Comparison of ENCODE assay signal across 7 cellular contexts in the genomic region with DNA sequence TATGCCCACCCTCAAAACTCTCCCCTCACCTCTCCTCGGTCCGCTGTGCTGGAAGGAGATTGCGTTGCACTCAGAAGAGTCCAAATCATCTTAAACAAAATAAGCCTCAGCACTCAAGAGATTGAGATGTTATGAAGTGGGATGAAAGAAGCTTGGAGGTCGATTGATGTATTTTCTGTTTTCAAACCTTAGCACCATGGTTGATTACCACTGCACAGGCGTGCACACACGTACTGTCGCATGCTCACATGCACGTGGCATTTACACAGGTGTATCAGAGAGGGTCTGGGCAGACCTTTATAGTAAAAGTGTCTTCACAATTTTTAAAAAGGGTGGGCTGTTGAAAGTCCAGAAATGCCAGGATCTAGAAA. TPM values are rescaled to one million over a fixed set of nuclear protein-coding genes. Genes with fewer than 3 reads are reported as not detected.
DNase-seq lines count a peak whose midpoint lies in the region; ATAC-seq and TF ChIP-seq lines count a peak whose summit lies in the region.

No MANE protein-coding gene starts in this region.

- H3K9me3 ChIP-seq in WERI-Rb-1 (ENCODE audit: severe bottlenecking), result no peaks in the 10 kb centered on the region
- H3K9me3 ChIP-seq in right cardiac atrium (ENCODE audit: control insufficient read depth, low read length), result no peaks in the 10 kb centered on the region

- H3K4me3 ChIP-seq in HFF-Myc (replicated peaks; ENCODE audit: low read depth, low read length) (peak overlapping the region; percentile 59), WERI-Rb-1 (ENCODE audit: low read depth, low read length) (peak overlapping the region; percentile 80), right cardiac atrium (ENCODE audit: low read length) (peak overlapping the region; percentile 93)

- H3K4me1 ChIP-seq in right cardiac atrium (ENCODE audit: control insufficient read depth, insufficient read depth, low read length), result no peaks in the 10 kb centered on the region

- H3K27me3 Mint-ChIP-seq in stimulated activated naive B cell treated with anti-CD40 and anti-IgM and Interleukin-4, amounts not matched to agents 10 μg/mL and 1 μg/mL and 100 μg/mL, for 72 hours, result peaks cover 6 to 9% of the 10 kb centered on the region in 2 donors

- intact Hi-C loops in right cardiac atrium (cut with DNase I), result no loop called here

- no peaks in the 10 kb centered on the region; the same call in none of the 2 replicates for H3K36me3 ChIP-seq in WERI-Rb-1

- peaks cover 6% of the 10 kb centered on the region in 2 donors for H3K4me1 Mint-ChIP-seq in stimulated activated naive B cell treated with anti-CD40 and anti-IgM and Interleukin-4, amounts not matched to agents 10 μg/mL and 1 μg/mL and 100 μg/mL, for 72 hours

- peak overlapping the region; percentile 95 to 99 for H3K4me3 Mint-ChIP-seq in stimulated activated naive B cell treated with anti-CD40 and anti-IgM and Interleukin-4, amounts not matched to agents 10 μg/mL and 1 μg/mL and 100 μg/mL, for 72 hours

- H3K27me3 ChIP-seq in WERI-Rb-1 (ENCODE audit: insufficient read depth, low read depth, severe bottlenecking) (no peaks in the 10 kb centered on the region), right cardiac atrium (ENCODE audit: control insufficient read depth, insufficient read depth) (no peaks in the 10 kb centered on the region)

- peak in 1 of 2 donors; percentile 5 for ATAC-seq in right cardiac atrium
- peak; percentile 5 to 6 for ATAC-seq in stimulated activated naive B cell treated with anti-CD40 and anti-IgM and Interleukin-4, amounts not matched to agents 10 μg/mL and 1 μg/mL and 100 μg/mL, for 72 hours (replicated peaks)

- H3K27ac Mint-ChIP-seq in stimulated activated naive B cell treated with anti-CD40 and anti-IgM and Interleukin-4, amounts not matched to agents 10 μg/mL and 1 μg/mL and 100 μg/mL, for 72 hours, result peak overlapping the region; percentile 92

- 9% methylated on average over 8 of the region's 8 CpGs for WGBS in right cardiac atrium

- TF ChIP-seq CTCF in HFF-Myc (IDR thresholded peaks at IDR 0.05; ENCODE audit: low read depth, low read length, missing control alignments) (no peak), WERI-Rb-1 (IDR thresholded peaks at IDR 0.05; ENCODE audit: low read depth, low read length) (no peak)

- no peaks in the 10 kb centered on the region for H3K9me3 Mint-ChIP-seq in stimulated activated naive B cell treated with anti-CD40 and anti-IgM and Interleukin-4, amounts not matched to agents 10 μg/mL and 1 μg/mL and 100 μg/mL, for 72 hours

- DNase-seq in HFF-Myc (ENCODE audit: extremely low read depth, low read depth) (no peak), WERI-Rb-1 (no peak), right cardiac atrium (no peak), hepatic stellate cell (ENCODE audit: low spot score) (no peak), T-helper 9 cell (no peak), islet precursor cell (no peak)
- no peak for DNase-seq in stimulated activated naive B cell treated with anti-CD40 and anti-IgM and Interleukin-4, amounts not matched to agents 10 μg/mL and 1 μg/mL and 100 μg/mL, for 72 hours

- H3K27ac ChIP-seq in WERI-Rb-1 (peak overlapping the region; percentile 60), right cardiac atrium (ENCODE audit: low read length) (peak overlapping the region; percentile 30)

- peaks cover 0 to 4% of the 10 kb centered on the region in 2 donors for H3K36me3 Mint-ChIP-seq in stimulated activated naive B cell treated with anti-CD40 and anti-IgM and Interleukin-4, amounts not matched to agents 10 μg/mL and 1 μg/mL and 100 μg/mL, for 72 hours

RNA-seq across cellular contexts. Expression of gene AGPAT4, which starts 0.6 kb away (rescaled TPM):
- total RNA-seq in right cardiac atrium, result 1 to 10 TPM; 2.8 to 5.1 (median 3.3) TPM
- polyA plus RNA-seq in right cardiac atrium, result 1.5 TPM
